Comparison of ENCODE assay signal across 1 cellular context in genomic region chr3:42855547-42856380, GRCh38.
A peak's percentile ranks its signal among the peaks of the same experiment; 100 is the strongest.
TF ChIP-seq lines count a peak whose summit lies in the region.

No MANE protein-coding gene starts in this region.

TF ChIP-seq in HepG2, 621 proteins besides CTCF, POLR2A, EP300 and RAD21 (continued from another document and continues in another):
- no peak for TF ChIP-seq BCLAF1 (IDR thresholded peaks at IDR 0.05)
- TF ChIP-seq ASH2L (IDR thresholded peaks at IDR 0.05; ENCODE audit: insufficient read length, low read depth, low read length) = peak; percentile 82
- 0 out of 2 replicates have a peak, but pooled peaks have one; percentile 11 for TF ChIP-seq BORCS8-MEF2B (CRISPR knock-in tag; IDR thresholded peaks at IDR 0.05)
- TF ChIP-seq POGZ (CRISPR knock-in tag; IDR thresholded peaks at IDR 0.05) = peak; percentile 59
- no peak for TF ChIP-seq SIN3A (IDR thresholded peaks at IDR 0.05; ENCODE audit: borderline replicate concordance, low read depth, low read length)
- no peak for TF ChIP-seq SRF (IDR thresholded peaks at IDR 0.05; ENCODE audit: low read depth, low read length)
- TF ChIP-seq RARG (CRISPR knock-in tag; IDR thresholded peaks at IDR 0.05; ENCODE audit: low read depth) = peak; percentile 89; the same call in 1 of the 2 replicates
- peak; percentile 82; the same call in 1 of the 2 replicates for TF ChIP-seq RFXANK (CRISPR knock-in tag; IDR thresholded peaks at IDR 0.05)
- no peak for TF ChIP-seq ZBTB21 (CRISPR knock-in tag; IDR thresholded peaks at IDR 0.05)
- TF ChIP-seq ZNF12 (CRISPR knock-in tag; IDR thresholded peaks at IDR 0.05) = no peak
- peak; percentile 89 for TF ChIP-seq ZNF18 (CRISPR knock-in tag; IDR thresholded peaks at IDR 0.05; ENCODE audit: insufficient replicate concordance)
- no peak for TF ChIP-seq ZHX1 (CRISPR knock-in tag; IDR thresholded peaks at IDR 0.05; ENCODE audit: low read depth)
- TF ChIP-seq TEAD2 (CRISPR knock-in tag; IDR thresholded peaks at IDR 0.05) = no peak
- peak; percentile 95 for TF ChIP-seq NFIC (IDR thresholded peaks at IDR 0.05; ENCODE audit: low read length)
- peak; percentile 87; the same call in 1 of the 2 replicates for TF ChIP-seq MED13 (CRISPR knock-in tag; IDR thresholded peaks at IDR 0.05)
- peak; percentile 97 for TF ChIP-seq NR2F6 (IDR thresholded peaks at IDR 0.05)
- TF ChIP-seq NR2F6 (CRISPR knock-in tag; IDR thresholded peaks at IDR 0.05) = peak; percentile 89
- TF ChIP-seq MTA1 (CRISPR knock-in tag; IDR thresholded peaks at IDR 0.05; ENCODE audit: borderline replicate concordance) = peak; percentile 89
- TF ChIP-seq ZFP36 (IDR thresholded peaks at IDR 0.05; ENCODE audit: borderline replicate concordance, low read depth, low read length, partially characterized antibody) = no peak
- TF ChIP-seq ZNF644 (CRISPR knock-in tag; IDR thresholded peaks at IDR 0.05; ENCODE audit: low read depth) = peak; percentile 84
- no peak for TF ChIP-seq IKZF4 (CRISPR knock-in tag; IDR thresholded peaks at IDR 0.05; ENCODE audit: borderline replicate concordance, low read depth, not compliant biosample characterization)
- peak; percentile 8; the same call in 1 of the 2 replicates for TF ChIP-seq ZMYM3 (CRISPR knock-in tag; IDR thresholded peaks at IDR 0.05)
- peak; percentile 71; the same call in 1 of the 2 replicates for TF ChIP-seq SAP130 (CRISPR knock-in tag; IDR thresholded peaks at IDR 0.05; ENCODE audit: low read depth)
- peak; percentile 90; the same call in 1 of the 2 replicates for TF ChIP-seq FOXJ3 (CRISPR knock-in tag; IDR thresholded peaks at IDR 0.05; ENCODE audit: borderline replicate concordance)
- TF ChIP-seq ZNF10 (CRISPR knock-in tag; IDR thresholded peaks at IDR 0.05; ENCODE audit: borderline replicate concordance, low read depth) = no peak
- TF ChIP-seq MXD1 (CRISPR knock-in tag; IDR thresholded peaks at IDR 0.05) = no peak
- TF ChIP-seq TARDBP (CRISPR knock-in tag; IDR thresholded peaks at IDR 0.05) = peak; percentile 95
- TF ChIP-seq RNF219 (CRISPR knock-in tag; IDR thresholded peaks at IDR 0.05) = peak; percentile 77; the same call in 1 of the 2 replicates
- TF ChIP-seq MNT (IDR thresholded peaks at IDR 0.05) = no peak
- TF ChIP-seq HNRNPH1 (optimal IDR thresholded peaks at IDR 0.05; ENCODE audit: low read depth, low read length) = no peak
- TF ChIP-seq ZNF501 (CRISPR knock-in tag; IDR thresholded peaks at IDR 0.05) = peak; percentile 67
- peak; percentile 9; the same call in 1 of the 2 replicates for TF ChIP-seq CHD2 (IDR thresholded peaks at IDR 0.05; ENCODE audit: low read depth, low read length)
- TF ChIP-seq ZBTB33 (CRISPR knock-in tag; IDR thresholded peaks at IDR 0.05) = no peak; the same call in 1 of the 2 replicates
- no peak for TF ChIP-seq AGO1 (IDR thresholded peaks at IDR 0.05; ENCODE audit: low read depth, low read length, poor library complexity, severe bottlenecking)
- peak; percentile 20; the same call in 1 of the 2 replicates for TF ChIP-seq ZNF607 (CRISPR knock-in tag; IDR thresholded peaks at IDR 0.05; ENCODE audit: borderline replicate concordance)
- TF ChIP-seq ZBTB3 (CRISPR knock-in tag; IDR thresholded peaks at IDR 0.05; ENCODE audit: borderline replicate concordance, low read depth) = no peak
- TF ChIP-seq HIC2 (CRISPR knock-in tag; IDR thresholded peaks at IDR 0.05; ENCODE audit: low read depth) = peak; percentile 94
- TF ChIP-seq DBP (CRISPR knock-in tag; IDR thresholded peaks at IDR 0.05; ENCODE audit: not compliant biosample characterization) = no peak
- no peak for TF ChIP-seq ATRX (CRISPR knock-in tag; IDR thresholded peaks at IDR 0.05; ENCODE audit: borderline replicate concordance)
- peak; percentile 63; the same call in 1 of the 2 replicates for TF ChIP-seq SMAD3 (CRISPR knock-in tag; IDR thresholded peaks at IDR 0.05)
- TF ChIP-seq ZNF414 (CRISPR knock-in tag; IDR thresholded peaks at IDR 0.05) = peak; percentile 83; the same call in 1 of the 2 replicates
- TF ChIP-seq GATAD2A (CRISPR knock-in tag; IDR thresholded peaks at IDR 0.05) = peak; percentile 97
- peak; percentile 92 for TF ChIP-seq CEBPG (CRISPR knock-in tag; IDR thresholded peaks at IDR 0.05)
- TF ChIP-seq ZNF550 (CRISPR knock-in tag; IDR thresholded peaks at IDR 0.05; ENCODE audit: borderline replicate concordance) = no peak
